ENCODE assay signal across 14 cellular contexts in genomic region chr11:122207505-122207904, GRCh38.
A peak's percentile ranks its signal among the peaks of the same experiment; 100 is the strongest.
DNase-seq lines count a peak whose midpoint lies in the region; TF ChIP-seq lines count a peak whose summit lies in the region.
"Had no signal": no experiment of that assay in that cellular context is flagged by ENCODE, and none has a peak within 500 bp of the region (broad histone marks: within the 10 kb centered on the region; RNA-seq: fewer than 3 reads in every experiment).

No MANE protein-coding gene starts in this region.

- H3K4me3 Mint-ChIP-seq in activated naive CD4-positive, alpha-beta T cell treated with anti-CD3 and anti-CD28 coated beads, Interleukin-2, amount 10 ng/mL, durations not matched to agents 7 days and 5 days, result no peak overlapping the region
- H3K4me3 Mint-ChIP-seq: activated naive CD4-positive, alpha-beta T cell treated with anti-CD3 and anti-CD28 coated beads for 36 hours; stimulated activated memory B cell treated with anti-CD40 and anti-IgM and Interleukin-4, amounts not matched to agents 10 μg/mL and 1 μg/mL and 100 μg/mL, for 72 hours had no signal

- dilution Hi-C loops in mammary epithelial cell (cut with HindIII; ENCODE audit: low sequenced_read_pairs), result no loop called here

- H3K4me2 ChIP-seq in mammary epithelial cell (ENCODE audit: insufficient read depth, low read depth, low read length), result no peak overlapping the region

- H3K36me3 ChIP-seq in mammary epithelial cell (ENCODE audit: insufficient read depth, low read length), result no peaks in the 10 kb centered on the region
- no peaks in the 10 kb centered on the region for H3K36me3 ChIP-seq in testis (ENCODE audit: low read depth, missing control alignments)

- CTCF ChIA-PET in mammary epithelial cell (lab: Charles Lee; ENCODE audit: low non-redundant PET), result no interaction called here
- CTCF ChIA-PET in activated naive CD4-positive, alpha-beta T cell treated with anti-CD3 and anti-CD28 coated beads, Interleukin-2, amount 10 ng/mL, durations not matched to agents 7 days and 5 days (lab: Charles Lee), result no interaction called here

- DNase-seq in M059J (ENCODE audit: low read depth) (peak; percentile 66), mammary epithelial cell (no peak), left kidney (ENCODE audit: low read depth, low spot score) (peak; percentile 57), testis (peak; percentile 63), T1000 (lab: John Stamatoyannopoulos, UW) (no peak), CD1c-positive myeloid dendritic cell (ENCODE audit: extremely low spot score) (no peak)
- DNase-seq in activated naive CD4-positive, alpha-beta T cell treated with anti-CD3 and anti-CD28 coated beads, Interleukin-2, amount 10 ng/mL, durations not matched to agents 7 days and 5 days, result no peak
- DNase-seq in activated naive CD4-positive, alpha-beta T cell treated with anti-CD3 and anti-CD28 coated beads, Interleukin-2, amount 50 U/mL, for 16 hours, result no peak
- DNase-seq: activated CD4-positive, alpha-beta T cell treated with anti-CD3 and anti-CD28 coated beads, Interleukin-2, amount 50 U/mL, for 1 hour; activated naive CD4-positive, alpha-beta T cell treated with anti-CD3 and anti-CD28 coated beads for 36 hours; mesendoderm; stimulated activated CD4-positive, alpha-beta T cell treated with anti-CD3 and anti-CD28 coated beads, Interleukin-12 subunit alpha, Interleukin-12 subunit beta, amount 100 ng/mL, for 4 hours had no signal

- H3K27ac ChIP-seq in mammary epithelial cell (ENCODE audit: insufficient read depth, low read depth, low read length) (no peak overlapping the region), testis (peak overlapping the region; percentile 76 to 85)
- H3K27ac ChIP-seq: epithelial cell of prostate had no signal

- H2AFZ ChIP-seq in mammary epithelial cell (ENCODE audit: low read depth, low read length), result peak overlapping the region; percentile 21

- intact Hi-C loops in mammary epithelial cell (cut with micrococcal nuclease) (loop anchor here (10.0 kb wide), 1 partner anchor 753 kb away; the partner anchor contains the start of genes SORL1 and SORL1-AS1), testis (cut with DNase I; ENCODE audit: low total_unique reads) (loop anchor here (10.0 kb wide), 1 partner anchor 103 kb away; no protein-coding TSS in a partner anchor)

- peaks cover 16% of the 10 kb centered on the region for H3K27me3 Mint-ChIP-seq in activated naive CD4-positive, alpha-beta T cell treated with anti-CD3 and anti-CD28 coated beads, Interleukin-2, amount 10 ng/mL, durations not matched to agents 7 days and 5 days

- 43% methylated on average over 8 of the region's 8 CpGs for WGBS in mammary epithelial cell (ENCODE audit: low coverage, missing lambda C conversion rate)
- WGBS in testis, 2 donors, result 46 to 53% methylated on average over 8 of the region's 8 CpGs

- no TSS peak for BruUV-seq in mammary epithelial cell (replicated peaks; lab: Mats Ljungman, UMichigan)

- H3K4me1 ChIP-seq in mammary epithelial cell (ENCODE audit: insufficient read depth, low read length), result peaks cover 19% of the 10 kb centered on the region
- H3K4me1 ChIP-seq in testis, result peaks cover 55% of the 10 kb centered on the region

- H3K27me3 ChIP-seq in mammary epithelial cell (ENCODE audit: insufficient read depth, low read length), result no peaks in the 10 kb centered on the region
- H3K27me3 ChIP-seq in testis, result no peaks in the 10 kb centered on the region

- H3K27ac Mint-ChIP-seq in activated naive CD4-positive, alpha-beta T cell treated with anti-CD3 and anti-CD28 coated beads, Interleukin-2, amount 10 ng/mL, durations not matched to agents 7 days and 5 days, result no peak overlapping the region
- H3K27ac Mint-ChIP-seq: activated naive CD4-positive, alpha-beta T cell treated with anti-CD3 and anti-CD28 coated beads for 36 hours; stimulated activated memory B cell treated with anti-CD40 and anti-IgM and Interleukin-4, amounts not matched to agents 10 μg/mL and 1 μg/mL and 100 μg/mL, for 72 hours had no signal

- H4K20me1 ChIP-seq in mammary epithelial cell (ENCODE audit: insufficient read depth, low read length), result no peaks in the 10 kb centered on the region

- in situ Hi-C loops in mammary epithelial cell (cut with MboI; ENCODE audit: low sequenced_read_pairs in 2 of 2), result loop anchor here (10.0 kb wide), 2 partner anchors 93 to 553 kb away; partner anchors contain the start of gene BLID (in 2 of the 2)

- TF ChIP-seq CTCF in mammary epithelial cell (conservative IDR thresholded peaks at IDR 0.05 in 1 of 2, IDR thresholded peaks at IDR 0.05 in 1 of 2; ENCODE audit: extremely low read depth in 1 of 2, insufficient read depth in 1 of 2, low read depth in 1 of 2, low read length in 2 of 2) (no peak), testis (IDR thresholded peaks at IDR 0.05) (no peak)

- no peak for TF ChIP-seq POLR2A in testis (IDR thresholded peaks at IDR 0.05)

- no peak overlapping the region for H3K9ac ChIP-seq in mammary epithelial cell (ENCODE audit: insufficient read depth, low read length)

- H3K9me3 Mint-ChIP-seq in activated naive CD4-positive, alpha-beta T cell treated with anti-CD3 and anti-CD28 coated beads, Interleukin-2, amount 10 ng/mL, durations not matched to agents 7 days and 5 days, result no peaks in the 10 kb centered on the region
- H3K9me3 Mint-ChIP-seq: activated naive CD4-positive, alpha-beta T cell treated with anti-CD3 and anti-CD28 coated beads for 36 hours; stimulated activated memory B cell treated with anti-CD40 and anti-IgM and Interleukin-4, amounts not matched to agents 10 μg/mL and 1 μg/mL and 100 μg/mL, for 72 hours had no signal

- H3K9me3 ChIP-seq in mammary epithelial cell (replicated peaks; ENCODE audit: insufficient read depth, low read length) (no peaks in the 10 kb centered on the region), testis (no peaks in the 10 kb centered on the region)

- H3K79me2 ChIP-seq in mammary epithelial cell (ENCODE audit: insufficient read depth, low read length), result no peaks in the 10 kb centered on the region

- no peak overlapping the region for H3K4me3 ChIP-seq in mammary epithelial cell (replicated peaks in 1 of 3; ENCODE audit: insufficient read depth in 1 of 3, low read depth in 2 of 3, low read length in 3 of 3)
- H3K4me3 ChIP-seq in testis, result no peak overlapping the region

- H3K36me3 Mint-ChIP-seq in activated naive CD4-positive, alpha-beta T cell treated with anti-CD3 and anti-CD28 coated beads, Interleukin-2, amount 10 ng/mL, durations not matched to agents 7 days and 5 days, result no peaks in the 10 kb centered on the region
- H3K36me3 Mint-ChIP-seq: stimulated activated memory B cell treated with anti-CD40 and anti-IgM and Interleukin-4, amounts not matched to agents 10 μg/mL and 1 μg/mL and 100 μg/mL, for 72 hours had no signal

- no peaks in the 10 kb centered on the region for H3K4me1 Mint-ChIP-seq in activated naive CD4-positive, alpha-beta T cell treated with anti-CD3 and anti-CD28 coated beads, Interleukin-2, amount 10 ng/mL, durations not matched to agents 7 days and 5 days
- H3K4me1 Mint-ChIP-seq: stimulated activated memory B cell treated with anti-CD40 and anti-IgM and Interleukin-4, amounts not matched to agents 10 μg/mL and 1 μg/mL and 100 μg/mL, for 72 hours had no signal

Comparison
In these comparisons a context has a peak if more than half of its experiments do, and no peak if none do; other contexts are left out.
1. DNase-seq: peak in M059J (single experiment), left kidney (single experiment) and testis (single experiment); none in mammary epithelial cell (single experiment), T1000 (single experiment), CD1c-positive myeloid dendritic cell (single experiment), activated naive CD4-positive, alpha-beta T cell treated with anti-CD3 and anti-CD28 coated beads, Interleukin-2, amount 10 ng/mL, durations not matched to agents 7 days and 5 days (single experiment) and activated naive CD4-positive, alpha-beta T cell treated with anti-CD3 and anti-CD28 coated beads, Interleukin-2, amount 50 U/mL, for 16 hours (single experiment).